19 cellular contexts compared by ENCODE assay signal in genomic region chr9:87343816-87344438, GRCh38.
A peak's percentile ranks its signal among the peaks of the same experiment; 100 is the strongest.
DNase-seq lines count a peak whose midpoint lies in the region; ATAC-seq, FAIRE-seq and TF ChIP-seq lines count a peak whose summit lies in the region.
"Had no signal": no experiment of that assay in that cellular context is flagged by ENCODE, and none has a peak within 500 bp of the region (broad histone marks: within the 10 kb centered on the region; RNA-seq: fewer than 3 reads in every experiment).

No MANE protein-coding gene starts in this region.

- no peak overlapping the region for H3K27ac ChIP-seq in right cardiac atrium (ENCODE audit: low read length)
- no peak overlapping the region for H3K27ac ChIP-seq in right atrium auricular region
- no peak overlapping the region for H3K27ac ChIP-seq in keratinocyte (ENCODE audit: control insufficient read depth, insufficient read depth, low read length)
- H3K27ac ChIP-seq in upper lobe of right lung, result no peak overlapping the region

- POLR2A ChIA-PET in MCF 10A (lab: Yijun Ruan, JAX), result interaction anchor here (0.6 to 5.2 kb wide), 16 partner anchors 12 to 937 kb away, joined by 3 to 79 read pairs (median 4); partner anchors contain the start of gene DAPK1

- peak overlapping the region; percentile 85 for H3K27ac Mint-ChIP-seq in MCF 10A (ENCODE audit: low read depth, unreplicated experiment)
- H3K27ac Mint-ChIP-seq: activated B cell treated with CpG ODN at 0.5 μM for 24 hours; activated naive CD4-positive, alpha-beta T cell treated with anti-CD3 and anti-CD28 coated beads, Interleukin-2, amount 50 U/mL, for 72 hours; CD4-positive, alpha-beta T cell; GM23338 had no signal

- dilution Hi-C loops in keratinocyte (cut with MboI; ENCODE audit: extremely low pct_ligation_motif_present, low sequenced_read_pairs), result no loop called here

- no peaks in the 10 kb centered on the region for H3K27me3 Mint-ChIP-seq in MCF 10A (ENCODE audit: insufficient read depth, unreplicated experiment)

- H3K36me3 ChIP-seq in right atrium auricular region, result no peaks in the 10 kb centered on the region
- H3K36me3 ChIP-seq in keratinocyte (ENCODE audit: control insufficient read depth in 2 of 2, extremely low read depth in 1 of 2, insufficient read depth in 2 of 2, low read length in 2 of 2), result no peaks in the 10 kb centered on the region
- no peaks in the 10 kb centered on the region for H3K36me3 ChIP-seq in upper lobe of right lung

- no peak overlapping the region for H3K4me3 ChIP-seq in right cardiac atrium (ENCODE audit: low read length)
- H3K4me3 ChIP-seq in right atrium auricular region, result no peak overlapping the region
- H3K4me3 ChIP-seq in keratinocyte (ENCODE audit: control insufficient read depth in 2 of 3, extremely low read depth in 1 of 3, insufficient read depth in 2 of 3, low read depth in 1 of 3, low read length in 3 of 3), result no peak overlapping the region
- H3K4me3 ChIP-seq in upper lobe of right lung, result no peak overlapping the region
- H3K4me3 ChIP-seq: GM23338 had no signal

- H3K36me3 Mint-ChIP-seq in MCF 10A (ENCODE audit: insufficient read depth, unreplicated experiment), result no peaks in the 10 kb centered on the region
- H3K36me3 Mint-ChIP-seq: activated naive CD4-positive, alpha-beta T cell treated with anti-CD3 and anti-CD28 coated beads, Interleukin-2, amount 50 U/mL, for 72 hours had no signal

- no peak for DNase-seq in right cardiac atrium
- no peak for DNase-seq in right atrium auricular region (ENCODE audit: low spot score)
- peak; percentile 69 for DNase-seq in MCF 10A (ENCODE audit: unreplicated experiment)
- DNase-seq in keratinocyte (ENCODE audit: low read depth, low spot score), result peak; percentile 45
- no peak for DNase-seq in upper lobe of right lung
- DNase-seq in Kasumi-1 (lab: John Stamatoyannopoulos, UW), result no peak
- DNase-seq in amniotic stem cell (lab: John Stamatoyannopoulos, UW), result no peak
- DNase-seq: activated B cell treated with CpG ODN at 0.5 μM for 24 hours; CD4-positive, alpha-beta T cell; effector CD4-positive, alpha-beta T cell; MM.1S; NCI-H187; stimulated activated CD4-positive, alpha-beta T cell treated with anti-CD3 and anti-CD28 coated beads, Interleukin-2, amount 100 ng/mL, for 48 hours; T-helper 2 cell had no signal

- no TSS peak for BruUV-seq in MCF 10A (replicated peaks; lab: Mats Ljungman, UMichigan)

- H3K9me3 Mint-ChIP-seq in MCF 10A (ENCODE audit: unreplicated experiment), result no peaks in the 10 kb centered on the region
- H3K9me3 Mint-ChIP-seq: activated B cell treated with CpG ODN at 0.5 μM for 24 hours; activated naive CD4-positive, alpha-beta T cell treated with anti-CD3 and anti-CD28 coated beads, Interleukin-2, amount 50 U/mL, for 72 hours; CD4-positive, alpha-beta T cell; GM23338 had no signal

- CTCF ChIA-PET in MCF 10A (lab: Yijun Ruan, JAX), result interaction anchor here (0.6 to 4.2 kb wide), 11 partner anchors 8 to 930 kb away, joined by 3 to 36 read pairs (median 3); partner anchors contain the start of gene DAPK1

- peak; percentile 87 for FAIRE-seq in keratinocyte (lab: Jason Lieb, UNC)
- FAIRE-seq: islet of Langerhans, urothelium cell line had no signal

- intact Hi-C loops in right cardiac atrium (cut with DNase I), result loop anchor here in 1 of 4 donors (5.0 to 10.0 kb wide), 2 partner anchors 151 to 318 kb away; partner anchors contain the start of gene DAPK1
- intact Hi-C loops in MCF 10A (cut with micrococcal nuclease), result no loop called here
- intact Hi-C loops in upper lobe of right lung (cut with DNase I), result no loop called here

- TF ChIP-seq CTCF in right atrium auricular region (IDR thresholded peaks at IDR 0.05) (no peak), MCF 10A (IDR thresholded peaks at IDR 0.05; ENCODE audit: unreplicated experiment) (no peak), keratinocyte (optimal IDR thresholded peaks at IDR 0.05 in 1 of 3, IDR thresholded peaks at IDR 0.05 in 1 of 3, conservative IDR thresholded peaks at IDR 0.05 in 1 of 3; ENCODE audit: extremely low read depth in 1 of 3, insufficient read depth in 2 of 3, low read length in 3 of 3) (no peak), upper lobe of right lung (IDR thresholded peaks at IDR 0.05) (no peak)

- no peaks in the 10 kb centered on the region for H3K4me1 ChIP-seq in right cardiac atrium (ENCODE audit: control insufficient read depth, insufficient read depth, low read length)
- no peaks in the 10 kb centered on the region for H3K4me1 ChIP-seq in right atrium auricular region
- H3K4me1 ChIP-seq in keratinocyte (ENCODE audit: control insufficient read depth, extremely low read depth, insufficient read depth, low read length), result peaks cover 6% of the 10 kb centered on the region
- peaks cover 6% of the 10 kb centered on the region for H3K4me1 ChIP-seq in upper lobe of right lung

- H3K9me3 ChIP-seq in right cardiac atrium (ENCODE audit: control insufficient read depth, low read length) (no peaks in the 10 kb centered on the region), right atrium auricular region (peaks cover 0 to under 1% of the 10 kb centered on the region in 2 donors), keratinocyte (ENCODE audit: control insufficient read depth, low read depth, low read length) (no peaks in the 10 kb centered on the region), upper lobe of right lung (no peaks in the 10 kb centered on the region)

- H3K79me2 ChIP-seq in keratinocyte (ENCODE audit: control insufficient read depth, insufficient read depth, low read length), result no peaks in the 10 kb centered on the region

- no peak overlapping the region for H3K9ac ChIP-seq in keratinocyte (ENCODE audit: control insufficient read depth, extremely low read depth, insufficient read depth, low read length)

- H4K20me1 ChIP-seq in keratinocyte (ENCODE audit: control insufficient read depth, extremely low read depth, insufficient read depth, low read length), result no peaks in the 10 kb centered on the region

- H3K9me1 ChIP-seq in keratinocyte (ENCODE audit: control insufficient read depth, extremely low read depth, insufficient read depth, low read length), result no peaks in the 10 kb centered on the region

- 69% methylated on average over 5 of the region's 5 CpGs for WGBS in right cardiac atrium

- H3K4me1 Mint-ChIP-seq in MCF 10A (ENCODE audit: insufficient read depth, unreplicated experiment), result peaks cover 32% of the 10 kb centered on the region
- H3K4me1 Mint-ChIP-seq: activated B cell treated with CpG ODN at 0.5 μM for 24 hours had no signal

- H3K4me3 Mint-ChIP-seq in MCF 10A (ENCODE audit: unreplicated experiment), result peak overlapping the region; percentile 15
- H3K4me3 Mint-ChIP-seq: activated B cell treated with CpG ODN at 0.5 μM for 24 hours; CD4-positive, alpha-beta T cell; GM23338 had no signal

- H3K27me3 ChIP-seq in right cardiac atrium (ENCODE audit: control insufficient read depth, insufficient read depth) (no peaks in the 10 kb centered on the region), right atrium auricular region (no peaks in the 10 kb centered on the region), keratinocyte (ENCODE audit: control insufficient read depth, extremely low read depth, insufficient read depth, low read length) (peaks cover 3% of the 10 kb centered on the region), upper lobe of right lung (no peaks in the 10 kb centered on the region)

- peak; percentile 25 to 52 for ATAC-seq in right cardiac atrium
- peak; percentile 39 for ATAC-seq in upper lobe of right lung
- no peak for ATAC-seq in GM18517 (IDR thresholded peaks at IDR 0.05; ENCODE audit: unreplicated experiment)
- ATAC-seq: activated naive CD4-positive, alpha-beta T cell treated with anti-CD3 and anti-CD28 coated beads, Interleukin-2, amount 50 U/mL, for 72 hours; GM23338 had no signal

- peak overlapping the region; percentile 2 for H3K4me2 ChIP-seq in keratinocyte (ENCODE audit: control insufficient read depth, extremely low read depth, insufficient read depth, low read depth, low read length)
- H3K4me2 ChIP-seq: GM23338 had no signal

- no peak overlapping the region for H2AFZ ChIP-seq in keratinocyte (ENCODE audit: control insufficient read depth, low read length)
- H2AFZ ChIP-seq: GM23338 had no signal

Comparison
In these comparisons a context has a peak if more than half of its experiments do, and no peak if none do; other contexts are left out.
1. DNase-seq: peak in MCF 10A (single experiment) and keratinocyte (single experiment); none in right cardiac atrium (0 of 3), right atrium auricular region (single experiment), upper lobe of right lung (single experiment), Kasumi-1 (0 of 2) and amniotic stem cell (single experiment).